Comparison of ENCODE assay signal across 8 cellular contexts in the genomic region with DNA sequence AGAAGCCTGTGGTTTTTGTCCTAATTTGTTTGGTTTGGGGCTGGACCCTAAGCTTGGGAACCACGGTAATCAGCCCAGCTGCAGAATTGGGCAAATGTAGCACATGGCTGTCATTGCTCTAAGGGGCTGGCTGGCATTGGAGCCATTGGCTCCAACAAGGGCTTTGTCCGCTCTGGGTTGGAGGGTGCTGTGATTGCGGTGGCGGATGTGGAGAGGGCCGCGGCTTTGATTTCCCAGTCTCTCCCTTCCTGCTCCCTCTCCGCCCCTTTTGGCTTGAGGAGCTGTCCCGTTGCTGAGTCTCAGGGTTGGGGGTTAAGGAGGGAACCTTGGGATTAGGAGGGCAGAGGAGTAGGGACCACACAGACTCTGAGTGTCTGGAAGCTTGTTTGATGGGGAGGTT.
"Had no signal": no experiment of that assay in that cellular context is flagged by ENCODE, and none has a peak within 500 bp of the region (broad histone marks: within the 10 kb centered on the region; RNA-seq: fewer than 3 reads in every experiment).

No MANE protein-coding gene starts in this region.

- H2AFZ ChIP-seq: GM23338 had no signal

- FAIRE-seq: H1, H54, HTR-8/SVneo had no signal

- H3K4me2 ChIP-seq: GM23338 had no signal

- DNase-seq: H9, HCEC 1CT, IMR-90, KBM-7 had no signal

- H3K4me3 ChIP-seq: GM23338 had no signal

- ATAC-seq: GM23338 had no signal
